Comparison of ENCODE assay signal across 12 cellular contexts in genomic region chr19:16876904-16877361, GRCh38. TPM values are rescaled to one million over a fixed set of nuclear protein-coding genes. Genes with fewer than 3 reads are reported as not detected.
A peak's percentile ranks its signal among the peaks of the same experiment; 100 is the strongest.
DNase-seq lines count a peak whose midpoint lies in the region; ATAC-seq and TF ChIP-seq lines count a peak whose summit lies in the region.
"Had no signal": no experiment of that assay in that cellular context is flagged by ENCODE, and none has a peak within 500 bp of the region (broad histone marks: within the 10 kb centered on the region; RNA-seq: fewer than 3 reads in every experiment).

No MANE protein-coding gene starts in this region.

- TF ChIP-seq CTCF in GM12865 (IDR thresholded peaks at IDR 0.05; ENCODE audit: insufficient read depth, low read depth, low read length, missing control alignments) (no peak), omental fat pad (IDR thresholded peaks at IDR 0.05) (no peak)

- no peak overlapping the region for H3K4me3 ChIP-seq in GM12865 (ENCODE audit: low read depth, low read length)
- H3K4me3 ChIP-seq: psoas muscle had no signal

- ATAC-seq in esophagus mucosa: peak; percentile 44
- peak; percentile 29 for ATAC-seq in omental fat pad (ENCODE audit: low FRiP score)
- no peak for ATAC-seq in GM21737 (IDR thresholded peaks at IDR 0.05; ENCODE audit: unreplicated experiment)
- ATAC-seq in HG02973 (IDR thresholded peaks at IDR 0.05; ENCODE audit: unreplicated experiment): no peak
- no peak for ATAC-seq in GM18520 (IDR thresholded peaks at IDR 0.05; ENCODE audit: unreplicated experiment)
- ATAC-seq: activated CD8-positive, alpha-beta T cell treated with anti-CD3 and anti-CD28 coated beads for 36 hours; T-helper 17 cell had no signal

- DNase-seq in GM12865 (ENCODE audit: low read depth): peak; percentile 46
- DNase-seq in RPMI7951 (ENCODE audit: low read depth): peak; percentile 98
- no peak for DNase-seq in omental fat pad (ENCODE audit: low spot score)
- no peak for DNase-seq in activated gamma-delta T cell (lab: John Stamatoyannopoulos, UW)
- DNase-seq: activated CD8-positive, alpha-beta T cell treated with anti-CD3 and anti-CD28 coated beads for 36 hours; psoas muscle; stimulated activated naive CD8-positive, alpha-beta T cell treated with anti-CD3 and anti-CD28 coated beads, Interleukin-15, Interleukin-2, amounts not matched to agents 100 U/mL and 50 U/mL, for 24 hours; T-helper 17 cell had no signal

RNA-seq across cellular contexts. Expression of gene F2RL3, which starts 11.9 kb away (rescaled TPM):
- 4.6 and 13.9 TPM in 2 replicates for total RNA-seq in RPMI7951 (2014; rRNA removed; shearing (Covaris generic))
- 0.24 TPM for total RNA-seq in esophagus mucosa
- 10 to 100 TPM in 2 of 4 donors, 1 to 10 TPM in 2; 4.1 to 31.8 (median 9.2) TPM for total RNA-seq in omental fat pad
- total RNA-seq: activated CD8-positive, alpha-beta T cell treated with anti-CD3 and anti-CD28 coated beads for 36 hours had no signal

RNA-seq across cellular contexts. Expression of gene SIN3B, which starts 47.7 kb away (rescaled TPM):
- total RNA-seq in RPMI7951 (2014; rRNA removed; shearing (Covaris generic)): 20.1 and 25.2 TPM in 2 replicates
- total RNA-seq in esophagus mucosa (19.7 TPM), omental fat pad (10 to 100 TPM; 33.7 to 87.8 (median 44.9) TPM)

Comparison
In these comparisons a context has a peak if more than half of its experiments do, and no peak if none do; other contexts are left out.
1. DNase-seq: peak in GM12865 (single experiment) and RPMI7951 (single experiment); none in omental fat pad (single experiment) and activated gamma-delta T cell (single experiment).
2. ATAC-seq: peak in esophagus mucosa (single experiment) and omental fat pad (single experiment); none in GM21737 (single experiment), HG02973 (single experiment) and GM18520 (single experiment).